12 cellular contexts compared by ENCODE assay signal in the genomic region with DNA sequence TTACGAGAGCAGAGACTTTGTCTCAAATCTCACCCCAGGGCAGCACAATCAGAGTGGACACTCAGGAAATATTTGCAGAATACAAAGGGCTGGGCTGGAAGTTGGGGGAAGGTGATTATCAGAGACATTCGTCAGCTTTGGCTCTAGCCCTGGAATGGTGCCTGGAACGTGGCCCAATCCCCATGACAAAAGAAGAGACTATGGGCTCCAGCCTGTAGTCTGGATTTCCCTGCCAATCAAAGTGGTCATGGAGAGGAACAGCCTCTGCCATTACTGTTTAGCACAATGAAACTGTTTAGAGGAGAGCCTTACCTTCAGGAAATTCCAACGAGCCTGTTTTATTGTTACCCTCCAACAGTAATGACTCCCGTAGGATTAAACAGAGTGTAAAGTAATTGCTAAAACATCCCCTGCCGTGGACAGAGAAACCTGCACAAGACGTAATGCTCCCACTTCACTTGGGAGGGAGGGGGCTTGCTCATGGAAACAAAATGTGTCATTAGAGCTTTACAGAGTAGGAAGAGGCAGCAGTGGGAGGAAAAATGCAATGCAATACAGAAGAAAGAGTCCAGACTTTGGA.
DNase-seq lines count a peak whose midpoint lies in the region; ATAC-seq and TF ChIP-seq lines count a peak whose summit lies in the region.
"Had no signal": no experiment of that assay in that cellular context is flagged by ENCODE, and none has a peak within 500 bp of the region (broad histone marks: within the 10 kb centered on the region; RNA-seq: fewer than 3 reads in every experiment).

No MANE protein-coding gene starts in this region.

- H3K4ac ChIP-seq in mesendoderm (ENCODE audit: low read depth, low read length), result no peak overlapping the region

- H2BK120ac ChIP-seq in mesendoderm (ENCODE audit: low read depth, low read length), result no peak overlapping the region

- H3K27me3 ChIP-seq in endodermal cell (ENCODE audit: control insufficient read depth, insufficient read depth, low read length, poor library complexity, severe bottlenecking) (no peaks in the 10 kb centered on the region), mesendoderm (ENCODE audit: insufficient read depth, low read length, poor library complexity) (no peaks in the 10 kb centered on the region)

- peak overlapping the region; percentile 0 for H3K4me3 ChIP-seq in endodermal cell (ENCODE audit: low read length)
- no peak overlapping the region for H3K4me3 ChIP-seq in mesendoderm (ENCODE audit: low read length)

- in situ Hi-C loops in GM13976 (cut with MboI; ENCODE audit: low sequenced_read_pairs, unreplicated experiment), result no loop called here

- H3K4me1 ChIP-seq in endodermal cell (ENCODE audit: control insufficient read depth, insufficient read depth, low read length) (peaks cover 3% of the 10 kb centered on the region), mesendoderm (ENCODE audit: control insufficient read depth, low read depth, low read length) (peaks cover 4% of the 10 kb centered on the region)

- H3K23ac ChIP-seq in mesendoderm (ENCODE audit: low read length), result no peak overlapping the region

- 26 to 43% methylated on average over 6 to 7 of the region's 7 CpGs for WGBS in endodermal cell (ENCODE audit: insufficient coverage in 1 of 2, insufficient read length in 1 of 2), 2 experiments
- whole genome bisulfite sequencing in mesendoderm (ENCODE audit: extremely low coverage, insufficient coverage, low lambda C conversion rate), result no CpG with 5 or more reads among the region's 7 CpGs

- H3K36me3 ChIP-seq in endodermal cell (ENCODE audit: control insufficient read depth, insufficient read depth, low read length) (no peaks in the 10 kb centered on the region), mesendoderm (ENCODE audit: control insufficient read depth, insufficient read depth, low read length) (no peaks in the 10 kb centered on the region)

- no peaks in the 10 kb centered on the region for H3K79me1 ChIP-seq in mesendoderm (ENCODE audit: low read length)

- peak overlapping the region; percentile 91 for H3K27ac Mint-ChIP-seq in endodermal cell
- H3K27ac Mint-ChIP-seq: activated B cell treated with CpG ODN at 0.5 μM for 24 hours; activated T-helper 17 cell treated with anti-CD3 and anti-CD28 coated beads, Interleukin-2, amount 50 U/mL, for 72 hours; CD4-positive, CD25-positive, alpha-beta regulatory T cell; stimulated activated naive CD8-positive, alpha-beta T cell treated with anti-CD3 and anti-CD28 coated beads, Interleukin-15, Interleukin-2, amounts not matched to agents 100 ng/mL and 50 ng/mL, for 24 hours had no signal

- no peak overlapping the region for H2BK5ac ChIP-seq in mesendoderm (ENCODE audit: low read length)

- H3K9me3 ChIP-seq in endodermal cell (ENCODE audit: control insufficient read depth, low read length), result peaks cover 11% of the 10 kb centered on the region

- no peak overlapping the region for H4K8ac ChIP-seq in mesendoderm (ENCODE audit: low read depth, low read length)

- H3K9ac ChIP-seq in endodermal cell (ENCODE audit: extremely low read depth, low read length, poor library complexity, severe bottlenecking) (no peak overlapping the region), mesendoderm (ENCODE audit: low read length) (no peak overlapping the region)

- no peaks in the 10 kb centered on the region for H3K36me3 Mint-ChIP-seq in endodermal cell (ENCODE audit: low read depth)
- H3K36me3 Mint-ChIP-seq: CD4-positive, CD25-positive, alpha-beta regulatory T cell had no signal

- H2AK5ac ChIP-seq in mesendoderm (ENCODE audit: low read length), result no peak overlapping the region

- no peaks in the 10 kb centered on the region for H3K27me3 Mint-ChIP-seq in endodermal cell (ENCODE audit: insufficient read depth)
- H3K27me3 Mint-ChIP-seq: activated B cell treated with CpG ODN at 0.5 μM for 24 hours; activated T-helper 17 cell treated with anti-CD3 and anti-CD28 coated beads, Interleukin-2, amount 50 U/mL, for 72 hours; CD4-positive, CD25-positive, alpha-beta regulatory T cell; stimulated activated naive CD8-positive, alpha-beta T cell treated with anti-CD3 and anti-CD28 coated beads, Interleukin-15, Interleukin-2, amounts not matched to agents 100 ng/mL and 50 ng/mL, for 24 hours had no signal

- no peak overlapping the region for H2BK15ac ChIP-seq in mesendoderm (replicated peaks; ENCODE audit: low read depth)

- no peaks in the 10 kb centered on the region for H3K79me2 ChIP-seq in mesendoderm (ENCODE audit: control insufficient read depth, insufficient read depth, low read length)

- H3K4me1 Mint-ChIP-seq in endodermal cell, result peaks cover 10% of the 10 kb centered on the region
- H3K4me1 Mint-ChIP-seq: activated B cell treated with CpG ODN at 0.5 μM for 24 hours; activated T-helper 17 cell treated with anti-CD3 and anti-CD28 coated beads, Interleukin-2, amount 50 U/mL, for 72 hours; CD4-positive, CD25-positive, alpha-beta regulatory T cell had no signal

- H3K27ac ChIP-seq in endodermal cell (ENCODE audit: low read depth, low read length), result peak overlapping the region; percentile 61
- peak overlapping the region; percentile 31 for H3K27ac ChIP-seq in mesendoderm (ENCODE audit: low read depth, low read length)

- no peak overlapping the region for H3K4me3 Mint-ChIP-seq in endodermal cell
- H3K4me3 Mint-ChIP-seq: activated B cell treated with CpG ODN at 0.5 μM for 24 hours; activated T-helper 17 cell treated with anti-CD3 and anti-CD28 coated beads, Interleukin-2, amount 50 U/mL, for 72 hours; CD4-positive, CD25-positive, alpha-beta regulatory T cell; stimulated activated naive CD8-positive, alpha-beta T cell treated with anti-CD3 and anti-CD28 coated beads, Interleukin-15, Interleukin-2, amounts not matched to agents 100 ng/mL and 50 ng/mL, for 24 hours had no signal

- peak overlapping the region; percentile 54 for H3K56ac ChIP-seq in mesendoderm (ENCODE audit: low read length)

- no peak overlapping the region for H3K18ac ChIP-seq in mesendoderm (ENCODE audit: low read length)

- no peak overlapping the region for H4K5ac ChIP-seq in mesendoderm (ENCODE audit: low read length)

- H3K9me3 Mint-ChIP-seq in endodermal cell, result peaks cover 8% of the 10 kb centered on the region
- H3K9me3 Mint-ChIP-seq: activated B cell treated with CpG ODN at 0.5 μM for 24 hours; activated T-helper 17 cell treated with anti-CD3 and anti-CD28 coated beads, Interleukin-2, amount 50 U/mL, for 72 hours; stimulated activated naive CD8-positive, alpha-beta T cell treated with anti-CD3 and anti-CD28 coated beads, Interleukin-15, Interleukin-2, amounts not matched to agents 100 ng/mL and 50 ng/mL, for 24 hours had no signal

- no peak overlapping the region for H3K4me2 ChIP-seq in mesendoderm (ENCODE audit: low read length)

- ATAC-seq in HG03280 (IDR thresholded peaks at IDR 0.05; ENCODE audit: unreplicated experiment), result no peak
- no peak for ATAC-seq in HG03095 (IDR thresholded peaks at IDR 0.05; ENCODE audit: unreplicated experiment)
- ATAC-seq: activated T-helper 17 cell treated with anti-CD3 and anti-CD28 coated beads, Interleukin-2, amount 50 U/mL, for 72 hours had no signal

- TF ChIP-seq CTCF in endodermal cell (conservative IDR thresholded peaks at IDR 0.05) (no peak), GM13976 (IDR thresholded peaks at IDR 0.05; ENCODE audit: borderline replicate concordance, control extremely low read depth, extremely low read depth, insufficient read depth, missing control alignments) (no peak)

- DNase-seq in AG20443 (ENCODE audit: low spot score), result peak; percentile 64
- DNase-seq in NCI-H1092 treated with DMSO at 0.1 percent for 48 hours (lab: John Stamatoyannopoulos, UW), result peak; percentile 58
- DNase-seq in endodermal cell, result peak; percentile 76
- peak; percentile 67 for DNase-seq in mesendoderm
- DNase-seq in activated T-cell treated with anti-CD3 and anti-CD28 coated beads, Interleukin-2, amount 50 U/mL, for 1 hour, result no peak
- DNase-seq in GM13976 (ENCODE audit: low spot score), result no peak
- DNase-seq: activated B cell treated with CpG ODN at 0.5 μM for 24 hours; CD4-positive, CD25-positive, alpha-beta regulatory T cell had no signal

Comparison
In these comparisons a context has a peak if more than half of its experiments do, and no peak if none do; other contexts are left out.
1. DNase-seq: peak in AG20443 (single experiment), NCI-H1092 treated with DMSO at 0.1 percent for 48 hours (single experiment), endodermal cell (single experiment) and mesendoderm (single experiment); none in activated T-cell treated with anti-CD3 and anti-CD28 coated beads, Interleukin-2, amount 50 U/mL, for 1 hour (single experiment) and GM13976 (single experiment).